ENCODE assay signal across 22 cellular contexts in the genomic region with DNA sequence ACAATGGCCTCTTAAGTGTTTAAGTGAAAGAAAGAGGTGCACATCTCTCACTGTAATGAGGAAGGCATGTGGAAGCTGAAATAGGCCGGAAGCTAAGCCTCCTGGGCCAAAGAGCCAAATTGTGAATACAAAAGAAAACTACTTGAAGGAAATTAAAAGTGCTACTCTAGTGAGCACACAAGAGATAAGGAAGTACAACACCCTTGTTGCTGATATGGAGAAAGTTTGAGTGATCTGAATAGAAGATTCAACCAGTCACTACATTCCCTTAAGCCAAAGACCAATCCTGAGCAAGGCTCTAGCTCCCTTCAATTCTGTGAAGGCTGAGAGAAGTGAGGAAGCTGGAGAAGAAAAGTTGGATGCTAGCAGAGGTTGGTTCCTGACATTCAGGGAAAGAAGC. TPM values are rescaled to one million over a fixed set of nuclear protein-coding genes. Genes with fewer than 3 reads are reported as not detected.
"Had no signal": no experiment of that assay in that cellular context is flagged by ENCODE, and none has a peak within 500 bp of the region (broad histone marks: within the 10 kb centered on the region; RNA-seq: fewer than 3 reads in every experiment).

No MANE protein-coding gene starts in this region.

- H3K4me3 ChIP-seq: esophagus squamous epithelium, heart left ventricle, lower lobe of right lung, neural progenitor cell, prostate gland had no signal

- H3K4me2 ChIP-seq: neural progenitor cell had no signal

- H3K36me3 ChIP-seq: brain microvascular endothelial cell, esophagus squamous epithelium, heart left ventricle, lower lobe of right lung, neural progenitor cell, prostate gland had no signal

- ATAC-seq: activated CD8-positive, alpha-beta memory T cell treated with anti-CD3 and anti-CD28 coated beads, Interleukin-2, amount 10 ng/mL, durations not matched to agents 7 days and 5 days; activated CD8-positive, alpha-beta T cell treated with anti-CD3 and anti-CD28 coated beads for 36 hours; activated naive CD8-positive, alpha-beta T cell treated with anti-CD3 and anti-CD28 coated beads, Interleukin-2, amount 50 U/mL, for 24 hours; effector memory CD8-positive, alpha-beta T cell; heart left ventricle; naive thymus-derived CD8-positive, alpha-beta T cell; stimulated activated naive CD8-positive, alpha-beta T cell treated with anti-CD3 and anti-CD28 coated beads, Interleukin-15, Interleukin-2, amounts not matched to agents 100 U/mL and 50 U/mL, for 24 hours; T-cell had no signal

- H3K9me3 ChIP-seq: esophagus squamous epithelium, heart left ventricle, lower lobe of right lung, prostate gland had no signal

- H3K9ac ChIP-seq: neural progenitor cell had no signal

- H3K27me3 ChIP-seq: brain microvascular endothelial cell, esophagus squamous epithelium had no signal

- H3K4me1 ChIP-seq: esophagus squamous epithelium, heart left ventricle, lower lobe of right lung, prostate gland had no signal

- DNase-seq: activated CD4-positive, alpha-beta T cell treated with anti-CD3 and anti-CD28 coated beads, Interleukin-2, amount 10 ng/mL, durations not matched to agents 7 days and 5 days; activated CD4-positive, CD25-positive, alpha-beta regulatory T cell treated with anti-CD3 and anti-CD28 coated beads, Interleukin-2, amount 50 U/mL, for 72 hours; activated CD8-positive, alpha-beta memory T cell treated with anti-CD3 and anti-CD28 coated beads, Interleukin-2, amount 10 ng/mL, durations not matched to agents 7 days and 5 days; activated CD8-positive, alpha-beta T cell treated with anti-CD3 and anti-CD28 coated beads for 36 hours; activated effector memory CD4-positive, alpha-beta T cell treated with anti-CD3 and anti-CD28 coated beads, Interleukin-2, amount 50 U/mL, for 16 hours; activated naive CD4-positive, alpha-beta T cell treated with anti-CD3 and anti-CD28 coated beads, Interleukin-2, amount 50 U/mL, for 16 hours; activated naive CD8-positive, alpha-beta T cell treated with anti-CD3 and anti-CD28 coated beads, Interleukin-2, amount 50 U/mL, for 24 hours; activated T-cell treated with anti-CD3 and anti-CD28 coated beads for 4 hours; aorta; brain microvascular endothelial cell; central memory CD4-positive, alpha-beta T cell; effector memory CD8-positive, alpha-beta T cell; esophagus squamous epithelium; heart left ventricle; lower lobe of right lung; naive thymus-derived CD8-positive, alpha-beta T cell; stimulated activated CD4-positive, alpha-beta T cell treated with anti-CD3 and anti-CD28 coated beads, Interleukin-4, amount 100 ng/mL, for 24 hours; stimulated activated naive CD8-positive, alpha-beta T cell treated with anti-CD3 and anti-CD28 coated beads, Interleukin-15, Interleukin-2, amounts not matched to agents 100 U/mL and 50 U/mL, for 24 hours; T-cell had no signal

- H2AFZ ChIP-seq: neural progenitor cell had no signal

- H3K27ac ChIP-seq: brain microvascular endothelial cell, esophagus squamous epithelium, heart left ventricle, lower lobe of right lung, neural progenitor cell, prostate gland, VCaP had no signal

RNA-seq across cellular contexts. Expression of a gene that starts 8.2 kb away (rescaled TPM):
- total RNA-seq: activated CD4-positive, alpha-beta T cell treated with anti-CD3 and anti-CD28 coated beads, Interleukin-2, amount 10 ng/mL, durations not matched to agents 7 days and 5 days; activated CD8-positive, alpha-beta memory T cell treated with anti-CD3 and anti-CD28 coated beads, Interleukin-2, amount 10 ng/mL, durations not matched to agents 7 days and 5 days; activated CD8-positive, alpha-beta T cell treated with anti-CD3 and anti-CD28 coated beads for 36 hours; naive thymus-derived CD8-positive, alpha-beta T cell had no signal
- polyA plus RNA-seq: naive thymus-derived CD8-positive, alpha-beta T cell had no signal
